In genomic region chr2:240932724-240933047, GRCh38 we compare ENCODE assay signal across 22 cellular contexts. TPM values are rescaled to one million over a fixed set of nuclear protein-coding genes. Genes with fewer than 3 reads are reported as not detected.
"Had no signal": no experiment of that assay in that cellular context is flagged by ENCODE, and none has a peak within 500 bp of the region (broad histone marks: within the 10 kb centered on the region; RNA-seq: fewer than 3 reads in every experiment).

No MANE protein-coding gene starts in this region.

- H3K4me3 Mint-ChIP-seq: activated naive CD8-positive, alpha-beta T cell treated with anti-CD3 and anti-CD28 coated beads for 36 hours; neural progenitor cell; stimulated activated naive CD8-positive, alpha-beta T cell treated with anti-CD3 and anti-CD28 coated beads, Interleukin-15, Interleukin-2, amounts not matched to agents 100 ng/mL and 50 ng/mL, for 24 hours had no signal

- H3K79me2 ChIP-seq: hepatocyte had no signal

- H2AFZ ChIP-seq: hepatocyte, neural progenitor cell had no signal

- H3K4me1 ChIP-seq: esophagus squamous epithelium, neural progenitor cell, prostate gland, right lobe of liver, upper lobe of left lung had no signal

- H3K4me1 Mint-ChIP-seq: activated naive CD8-positive, alpha-beta T cell treated with anti-CD3 and anti-CD28 coated beads for 36 hours had no signal

- H3K4me3 ChIP-seq: esophagus squamous epithelium, hepatocyte, neural progenitor cell, prostate gland, right lobe of liver, upper lobe of left lung had no signal

- H3K36me3 ChIP-seq: brain microvascular endothelial cell, esophagus squamous epithelium, neural progenitor cell, prostate gland, right lobe of liver, upper lobe of left lung had no signal

- H3K9me3 ChIP-seq: prostate gland, right lobe of liver had no signal

- H3K36me3 Mint-ChIP-seq: activated naive CD8-positive, alpha-beta T cell treated with anti-CD3 and anti-CD28 coated beads for 36 hours; neural progenitor cell had no signal

- H3K27ac ChIP-seq: brain microvascular endothelial cell, esophagus squamous epithelium, hepatocyte, neural progenitor cell, prostate gland, right lobe of liver, upper lobe of left lung had no signal

- H3K9me3 Mint-ChIP-seq: activated naive CD8-positive, alpha-beta T cell treated with anti-CD3 and anti-CD28 coated beads for 36 hours; activated T-helper 2 cell treated with anti-CD3 and anti-CD28 coated beads, Interferon-gamma antibody, Interleukin-2, Interleukin-4, amounts not matched to agents 10 μg/mL and 5 μg/mL and 100 μg/mL, durations not matched to agents 14 hours and 24 hours and 36 hours had no signal

- H3K27ac Mint-ChIP-seq: activated naive CD8-positive, alpha-beta T cell treated with anti-CD3 and anti-CD28 coated beads for 36 hours; activated T-helper 2 cell treated with anti-CD3 and anti-CD28 coated beads, Interferon-gamma antibody, Interleukin-2, Interleukin-4, amounts not matched to agents 10 μg/mL and 5 μg/mL and 100 μg/mL, durations not matched to agents 14 hours and 24 hours and 36 hours; neural progenitor cell; stimulated activated naive CD8-positive, alpha-beta T cell treated with anti-CD3 and anti-CD28 coated beads, Interleukin-15, Interleukin-2, amounts not matched to agents 100 ng/mL and 50 ng/mL, for 24 hours had no signal

- H3K27me3 Mint-ChIP-seq: activated naive CD8-positive, alpha-beta T cell treated with anti-CD3 and anti-CD28 coated beads for 36 hours had no signal

- H3K27me3 ChIP-seq: brain microvascular endothelial cell, hepatocyte, neural progenitor cell, right lobe of liver, upper lobe of left lung had no signal

- H3K9ac ChIP-seq: neural progenitor cell had no signal

- H3K4me2 ChIP-seq: hepatocyte, neural progenitor cell had no signal

- DNase-seq: activated CD4-positive, alpha-beta T cell treated with anti-CD3 and anti-CD28 coated beads, Interleukin-2, amount 50 U/mL, for 1 hour; activated naive CD8-positive, alpha-beta T cell treated with anti-CD3 and anti-CD28 coated beads for 36 hours; activated T-cell treated with anti-CD3 and anti-CD28 coated beads, Interleukin-2, amount 50 U/mL, for 1 hour; brain microvascular endothelial cell; cerebellar nuclear complex; effector CD8-positive, alpha-beta T cell; esophagus squamous epithelium; T-helper 2 cell had no signal

RNA-seq across cellular contexts. Expression of gene CROCC2, which starts 26.6 kb away (rescaled TPM):
- total RNA-seq: activated CD8-positive, alpha-beta memory T cell treated with anti-CD3 and anti-CD28 coated beads for 36 hours; activated naive CD8-positive, alpha-beta T cell treated with anti-CD3 and anti-CD28 coated beads for 36 hours; activated T-helper 2 cell treated with anti-CD3 and anti-CD28 coated beads, Interferon-gamma antibody, Interleukin-2, Interleukin-4, amounts not matched to agents 10 μg/mL and 5 μg/mL and 100 μg/mL, durations not matched to agents 14 hours and 24 hours and 36 hours; endothelial cell of umbilical vein; esophagus squamous epithelium; fibroblast of villous mesenchyme; glomerular endothelial cell; myocyte; temporal lobe had no signal
- polyA plus RNA-seq: endothelial cell of umbilical vein, keratinocyte had no signal

RNA-seq across cellular contexts. Expression of gene MAB21L4, which starts 36.7 kb away (rescaled TPM):
- total RNA-seq: activated CD8-positive, alpha-beta memory T cell treated with anti-CD3 and anti-CD28 coated beads for 36 hours; activated naive CD8-positive, alpha-beta T cell treated with anti-CD3 and anti-CD28 coated beads for 36 hours; activated T-helper 2 cell treated with anti-CD3 and anti-CD28 coated beads, Interferon-gamma antibody, Interleukin-2, Interleukin-4, amounts not matched to agents 10 μg/mL and 5 μg/mL and 100 μg/mL, durations not matched to agents 14 hours and 24 hours and 36 hours; endothelial cell of umbilical vein; fibroblast of villous mesenchyme; glomerular endothelial cell; myocyte; temporal lobe had no signal
- polyA plus RNA-seq: endothelial cell of umbilical vein had no signal
